ENCODE assay signal across 8 cellular contexts in genomic region chr11:811446-812245, GRCh38. TPM values are rescaled to one million over a fixed set of nuclear protein-coding genes. Genes with fewer than 3 reads are reported as not detected.
DNase-seq lines count a peak whose midpoint lies in the region; ATAC-seq and TF ChIP-seq lines count a peak whose summit lies in the region.

No MANE protein-coding gene starts in this region.

- H3K4me1 ChIP-seq in A673 (ENCODE audit: insufficient read depth, low read length, poor library complexity, severe bottlenecking) (peaks cover 11% of the 10 kb centered on the region), GM23248 (ENCODE audit: insufficient read depth) (peaks cover 20% of the 10 kb centered on the region), iPS-18a (ENCODE audit: control insufficient read depth, low read depth, low read length) (no peaks in the 10 kb centered on the region)

- no peak for ATAC-seq in activated CD8-positive, alpha-beta T cell treated with anti-CD3 and anti-CD28 coated beads, Interleukin-2, amount 10 ng/mL, durations not matched to agents 7 days and 5 days
- ATAC-seq in HG03378 (IDR thresholded peaks at IDR 0.05; ENCODE audit: unreplicated experiment) (no peak), GM21381 (IDR thresholded peaks at IDR 0.05; ENCODE audit: unreplicated experiment) (no peak)

- H4K20me1 ChIP-seq in GM23248 (ENCODE audit: insufficient read depth) = no peaks in the 10 kb centered on the region; the same call in 1 of the 2 replicates

- in situ Hi-C loops in GM23248 (cut with MboI) = no loop called here

- H3K9me3 Mint-ChIP-seq in activated CD8-positive, alpha-beta T cell treated with anti-CD3 and anti-CD28 coated beads, Interleukin-2, amount 10 ng/mL, durations not matched to agents 7 days and 5 days (ENCODE audit: insufficient read depth) = no peaks in the 10 kb centered on the region

- DNase-seq in A673 (ENCODE audit: low spot score) (no peak), GM23248 (peak; percentile 57), retina (no peak), NCI-H1105 (lab: John Stamatoyannopoulos, UW) (no peak)
- no peak for DNase-seq in activated CD8-positive, alpha-beta T cell treated with anti-CD3 and anti-CD28 coated beads, Interleukin-2, amount 10 ng/mL, durations not matched to agents 7 days and 5 days

- H3K9ac ChIP-seq in GM23248 = peak overlapping the region; percentile 95
- peak overlapping the region; percentile 92 for H3K9ac ChIP-seq in iPS-18a (ENCODE audit: low read length)

- peaks cover 42% of the 10 kb centered on the region for H3K4me1 Mint-ChIP-seq in activated CD8-positive, alpha-beta T cell treated with anti-CD3 and anti-CD28 coated beads, Interleukin-2, amount 10 ng/mL, durations not matched to agents 7 days and 5 days (ENCODE audit: low read depth)

- peak overlapping the region; percentile 99 for H3K27ac ChIP-seq in A673 (ENCODE audit: low read depth, low read length, poor library complexity, severe bottlenecking)
- peak overlapping the region; percentile 32; the same call in 1 of the 2 replicates for H3K27ac ChIP-seq in GM23248
- no peak overlapping the region for H3K27ac ChIP-seq in iPS-18a (ENCODE audit: low read length)

- H3K4me3 ChIP-seq in A673 (ENCODE audit: low read depth, low read length, poor library complexity, severe bottlenecking) = peak overlapping the region; percentile 95
- peak overlapping the region; percentile 86 for H3K4me3 ChIP-seq in GM23248
- H3K4me3 ChIP-seq in iPS-18a (ENCODE audit: low read length) = peak overlapping the region; percentile 92

- peak overlapping the region; percentile 93 for H3K4me3 Mint-ChIP-seq in activated CD8-positive, alpha-beta T cell treated with anti-CD3 and anti-CD28 coated beads, Interleukin-2, amount 10 ng/mL, durations not matched to agents 7 days and 5 days

- CTCF ChIA-PET in A673 (lab: Charles Lee) = no interaction called here
- CTCF ChIA-PET in activated CD8-positive, alpha-beta T cell treated with anti-CD3 and anti-CD28 coated beads, Interleukin-2, amount 10 ng/mL, durations not matched to agents 7 days and 5 days (lab: Charles Lee) = interaction anchor here (1.8 kb wide), 1 partner anchor 8 kb away, joined by 6 read pairs; no protein-coding TSS in a partner anchor

- H3K36me3 ChIP-seq in A673 (ENCODE audit: insufficient read depth, low read length, poor library complexity, severe bottlenecking) (peaks cover 29% of the 10 kb centered on the region), GM23248 (ENCODE audit: low read depth) (peaks cover 19% of the 10 kb centered on the region), iPS-18a (ENCODE audit: control insufficient read depth, low read depth, low read length) (peaks cover 27% of the 10 kb centered on the region)

- H3K4me2 ChIP-seq in GM23248 (ENCODE audit: unreplicated experiment) = peak overlapping the region; percentile 94

- H3F3A ChIP-seq in GM23248 (ENCODE audit: insufficient read depth) = peaks cover 34% of the 10 kb centered on the region

- BruUV-seq in A673 (replicated peaks; lab: Mats Ljungman, UMichigan) = no TSS peak

- no peaks in the 10 kb centered on the region for H3K9me3 ChIP-seq in A673 (ENCODE audit: low read depth, low read length, poor library complexity, severe bottlenecking)
- no peaks in the 10 kb centered on the region for H3K9me3 ChIP-seq in GM23248 (ENCODE audit: low read depth)
- H3K9me3 ChIP-seq in iPS-18a (ENCODE audit: control insufficient read depth, low read depth, low read length) = no peaks in the 10 kb centered on the region

- intact Hi-C loops in A673 (cut with micrococcal nuclease; ENCODE audit: unreplicated experiment) = no loop called here

- 69 to 70% methylated on average over 14 of the region's 14 CpGs for WGBS in GM23248 (ENCODE audit: low coverage in 1 of 2, low lambda C conversion rate in 2 of 2, missing lambda C conversion rate in 2 of 2), 2 experiments

- no peaks in the 10 kb centered on the region for H3K9me2 ChIP-seq in GM23248 (ENCODE audit: insufficient read depth)

- POLR2A ChIA-PET in A673 (lab: Charles Lee; ENCODE audit: low non-redundant PET) = interaction anchor here (0.6 kb wide), 2 partner anchors 209 to 306 kb away, joined by 4 to 5 read pairs; no protein-coding TSS in a partner anchor
- POLR2A ChIA-PET in activated CD8-positive, alpha-beta T cell treated with anti-CD3 and anti-CD28 coated beads, Interleukin-2, amount 10 ng/mL, durations not matched to agents 7 days and 5 days (lab: Charles Lee) = no interaction called here

- H3K27me3 Mint-ChIP-seq in activated CD8-positive, alpha-beta T cell treated with anti-CD3 and anti-CD28 coated beads, Interleukin-2, amount 10 ng/mL, durations not matched to agents 7 days and 5 days (ENCODE audit: low read depth) = no peaks in the 10 kb centered on the region

- H2AFZ ChIP-seq in GM23248 = no peak overlapping the region

- peaks cover 39% of the 10 kb centered on the region for H3K36me3 Mint-ChIP-seq in activated CD8-positive, alpha-beta T cell treated with anti-CD3 and anti-CD28 coated beads, Interleukin-2, amount 10 ng/mL, durations not matched to agents 7 days and 5 days (ENCODE audit: low read depth)

- H3K27ac Mint-ChIP-seq in activated CD8-positive, alpha-beta T cell treated with anti-CD3 and anti-CD28 coated beads, Interleukin-2, amount 10 ng/mL, durations not matched to agents 7 days and 5 days = peak overlapping the region; percentile 89

- TF ChIP-seq CTCF in A673 (conservative IDR thresholded peaks at IDR 0.05; ENCODE audit: low read depth, low read length) = no peak

- H3K79me2 ChIP-seq in GM23248 (ENCODE audit: insufficient read depth) = peaks cover 63% of the 10 kb centered on the region

- no peaks in the 10 kb centered on the region for H3K27me3 ChIP-seq in A673 (replicated peaks; ENCODE audit: insufficient read depth, low read depth, low read length, poor library complexity)
- H3K27me3 ChIP-seq in GM23248 (replicated peaks; ENCODE audit: insufficient read depth) = no peaks in the 10 kb centered on the region
- no peaks in the 10 kb centered on the region for H3K27me3 ChIP-seq in iPS-18a (ENCODE audit: control insufficient read depth, insufficient read depth, low read length)

RNA-seq across cellular contexts. Expression of gene RPLP2, which starts 1.9 kb away (rescaled TPM):
- total RNA-seq in A673 (2021) = 1,325 and 1,354 TPM in 2 replicates
- 162 and 263 TPM in 2 replicates for total RNA-seq in GM23248 (2014; rRNA removed; shearing (Covaris generic))
- polyA plus RNA-seq in GM23248 (2016; fragmentation: Nextera tagmentation; extraction: Ambion mirVana) = 726 and 744 TPM in 2 replicates
- 1,000 to 10,000 TPM; 2,268 to 2,338 TPM for total RNA-seq in activated CD8-positive, alpha-beta T cell treated with anti-CD3 and anti-CD28 coated beads, Interleukin-2, amount 10 ng/mL, durations not matched to agents 7 days and 5 days

RNA-seq across cellular contexts. Expression of gene PIDD1, which starts 6.6 kb away (rescaled TPM):
- 20.6 and 23.9 TPM in 2 replicates for total RNA-seq in A673 (2021)
- total RNA-seq in GM23248 (2014; rRNA removed; shearing (Covaris generic)) = 4.2 and 6.4 TPM in 2 replicates
- polyA plus RNA-seq in GM23248 (2016; fragmentation: Nextera tagmentation; extraction: Ambion mirVana) = 7.3 and 8.5 TPM in 2 replicates
- total RNA-seq in activated CD8-positive, alpha-beta T cell treated with anti-CD3 and anti-CD28 coated beads, Interleukin-2, amount 10 ng/mL, durations not matched to agents 7 days and 5 days = 10 to 100 TPM; 59.3 to 60.5 TPM

RNA-seq across cellular contexts. Expression of gene PNPLA2, which starts 7.1 kb away (rescaled TPM):
- total RNA-seq in A673 (2021) = 45.0 and 45.4 TPM in 2 replicates
- 35.2 and 38.7 TPM in 2 replicates for total RNA-seq in GM23248 (2014; rRNA removed; shearing (Covaris generic))
- polyA plus RNA-seq in GM23248 (2016; fragmentation: Nextera tagmentation; extraction: Ambion mirVana) = 87.6 and 98.1 TPM in 2 replicates
- 10 to 100 TPM; 67.3 to 76.6 TPM for total RNA-seq in activated CD8-positive, alpha-beta T cell treated with anti-CD3 and anti-CD28 coated beads, Interleukin-2, amount 10 ng/mL, durations not matched to agents 7 days and 5 days

RNA-seq across cellular contexts. Expression of gene SLC25A22, which starts 13.6 kb away (rescaled TPM):
- 33.3 and 38.1 TPM in 2 replicates for total RNA-seq in A673 (2021)
- total RNA-seq in GM23248 (2014; rRNA removed; shearing (Covaris generic)) = 10.5 and 13.9 TPM in 2 replicates
- 18.7 and 19.4 TPM in 2 replicates for polyA plus RNA-seq in GM23248 (2016; fragmentation: Nextera tagmentation; extraction: Ambion mirVana)
- 10 to 100 TPM; 51.2 to 56.4 TPM for total RNA-seq in activated CD8-positive, alpha-beta T cell treated with anti-CD3 and anti-CD28 coated beads, Interleukin-2, amount 10 ng/mL, durations not matched to agents 7 days and 5 days

RNA-seq across cellular contexts. Expression of gene CRACR2B, which starts 16.1 kb away (rescaled TPM):
- 0.90 and 1.1 TPM in 2 replicates for total RNA-seq in A673 (2021)
- total RNA-seq in GM23248 (2014; rRNA removed; shearing (Covaris generic)) = 0.38 and 2.3 TPM in 2 replicates
- polyA plus RNA-seq in GM23248 (2016; fragmentation: Nextera tagmentation; extraction: Ambion mirVana) = 1.2 and 2.0 TPM in 2 replicates
- total RNA-seq in activated CD8-positive, alpha-beta T cell treated with anti-CD3 and anti-CD28 coated beads, Interleukin-2, amount 10 ng/mL, durations not matched to agents 7 days and 5 days = 10 to 100 TPM; 17.2 to 18.7 TPM
